24 cellular contexts compared by ENCODE assay signal in genomic region chr1:25671929-25672328, GRCh38.
"Had no signal": no experiment of that assay in that cellular context is flagged by ENCODE, and none has a peak within 500 bp of the region (broad histone marks: within the 10 kb centered on the region; RNA-seq: fewer than 3 reads in every experiment).

No MANE protein-coding gene starts in this region.

- DNase-seq: activated CD4-positive, alpha-beta memory T cell treated with anti-CD3 and anti-CD28 coated beads, Interleukin-2, amount 10 ng/mL, durations not matched to agents 7 days and 5 days; activated CD4-positive, alpha-beta T cell treated with anti-CD3 and anti-CD28 coated beads, Interleukin-2, amount 10 ng/mL, durations not matched to agents 7 days and 5 days; activated CD4-positive, CD25-positive, alpha-beta regulatory T cell treated with anti-CD3 and anti-CD28 coated beads, Interleukin-2, amount 50 U/mL, for 72 hours; activated CD8-positive, alpha-beta memory T cell treated with anti-CD3 and anti-CD28 coated beads, Interleukin-2, amount 50 U/mL, for 48 hours; activated naive CD4-positive, alpha-beta T cell; activated naive CD8-positive, alpha-beta T cell treated with anti-CD3 and anti-CD28 coated beads for 36 hours; activated T-cell treated with anti-CD3 and anti-CD28 coated beads, Interleukin-2, amount 50 U/mL, for 24 hours; cortex of kidney; effector memory CD8-positive, alpha-beta T cell; head of caudate nucleus; hypothalamus; immature natural killer cell; kidney; left lung; occipital lobe; right cardiac atrium; stimulated activated CD4-positive, alpha-beta T cell treated with anti-CD3 and anti-CD28 coated beads, Interleukin-2, amount 100 ng/mL, for 48 hours; stimulated activated naive CD4-positive, alpha-beta T cell treated with Interleukin-2 at 50 U/mL for 16 hours had no signal

- H3K27me3 ChIP-seq: adrenal gland, cardiac muscle cell, gastroesophageal sphincter, left lung, neural progenitor cell, tibial nerve had no signal

- H3K36me3 ChIP-seq: adrenal gland, cardiac muscle cell, left lung, neural progenitor cell, tibial nerve had no signal

- FAIRE-seq: kidney had no signal

- H3K4me2 ChIP-seq: neural progenitor cell had no signal

- H2AFZ ChIP-seq: neural progenitor cell had no signal

- H3K9me3 ChIP-seq: adrenal gland, gastroesophageal sphincter, left lung, tibial nerve had no signal

- H3K4me1 ChIP-seq: adrenal gland had no signal

- ATAC-seq: activated T-helper 17 cell treated with anti-CD3 and anti-CD28 coated beads, Interleukin-2, amount 50 U/mL, for 72 hours; effector memory CD8-positive, alpha-beta T cell; gastroesophageal sphincter; left lung; right cardiac atrium had no signal

- H3K9ac ChIP-seq: neural progenitor cell had no signal

- H3K27ac ChIP-seq: adrenal gland, cardiac muscle cell, gastroesophageal sphincter, left lung, neural progenitor cell, tibial nerve had no signal

- H3K4me3 ChIP-seq: adrenal gland, cardiac muscle cell, gastroesophageal sphincter, left lung, neural progenitor cell, tibial nerve had no signal
